ENCODE assay signal across 8 cellular contexts in genomic region chr1:72280714-72281113, GRCh38. TPM values are rescaled to one million over a fixed set of nuclear protein-coding genes. Genes with fewer than 3 reads are reported as not detected.
DNase-seq lines count a peak whose midpoint lies in the region; ATAC-seq and TF ChIP-seq lines count a peak whose summit lies in the region.
"Had no signal": no experiment of that assay in that cellular context is flagged by ENCODE, and none has a peak within 500 bp of the region (broad histone marks: within the 10 kb centered on the region; RNA-seq: fewer than 3 reads in every experiment).

No MANE protein-coding gene starts in this region.

- peak overlapping the region; percentile 83 for H3K4me2 ChIP-seq in skeletal muscle satellite cell (ENCODE audit: low read length)

- H3K9me3 Mint-ChIP-seq in activated naive CD4-positive, alpha-beta T cell treated with anti-CD3 and anti-CD28 coated beads for 36 hours = no peaks in the 10 kb centered on the region

- TF ChIP-seq POLR2A in esophagus squamous epithelium (IDR thresholded peaks at IDR 0.05) (no peak), Peyer's patch (IDR thresholded peaks at IDR 0.05) (no peak)

- H3K36me3 Mint-ChIP-seq in activated naive CD4-positive, alpha-beta T cell treated with anti-CD3 and anti-CD28 coated beads for 36 hours (ENCODE audit: low read depth) = no peaks in the 10 kb centered on the region

- no peak for ATAC-seq in HG03354 (IDR thresholded peaks at IDR 0.05; ENCODE audit: poor library complexity, severe bottlenecking, unreplicated experiment)

- 24 to 27% methylated on average over 1 of the region's 1 CpG for WGBS in esophagus squamous epithelium, 2 donors

- H3K27ac ChIP-seq in esophagus squamous epithelium (peak overlapping the region in 3 of 4 donors; percentile 30 to 91 (median 85)), Peyer's patch (peak overlapping the region in 1 of 4 donors; percentile 90)

- peak overlapping the region; percentile 84 for H3K9ac ChIP-seq in skeletal muscle satellite cell (ENCODE audit: low read depth, low read length)

- H3K4me1 ChIP-seq in esophagus squamous epithelium (peaks cover 0 to 37% (median 3%) of the 10 kb centered on the region in 3 donors), skeletal muscle satellite cell (ENCODE audit: control insufficient read depth, insufficient read depth, low read length) (peaks cover 28% of the 10 kb centered on the region), Peyer's patch (no peaks in the 10 kb centered on the region)

- H3K36me3 ChIP-seq in esophagus squamous epithelium (no peaks in the 10 kb centered on the region), skeletal muscle satellite cell (ENCODE audit: insufficient read depth, low read length) (no peaks in the 10 kb centered on the region), Peyer's patch (no peaks in the 10 kb centered on the region)

- H3K4me3 ChIP-seq in esophagus squamous epithelium (peak overlapping the region in 3 of 4 donors; percentile 58 to 72 (median 66)), skeletal muscle satellite cell (ENCODE audit: low read length) (peak overlapping the region; percentile 94), Peyer's patch (peak overlapping the region in 1 of 4 donors; percentile 63)

- H3K9me3 ChIP-seq in esophagus squamous epithelium (no peaks in the 10 kb centered on the region), skeletal muscle satellite cell (replicated peaks; ENCODE audit: low read length) (no peaks in the 10 kb centered on the region), Peyer's patch (no peaks in the 10 kb centered on the region)

- H3K27ac Mint-ChIP-seq in activated naive CD4-positive, alpha-beta T cell treated with anti-CD3 and anti-CD28 coated beads for 36 hours = no peak overlapping the region

- CTCF ChIA-PET in activated naive CD4-positive, alpha-beta T cell treated with anti-CD3 and anti-CD28 coated beads for 36 hours (lab: Charles Lee) = no interaction called here

- DNase-seq in D341Med (ENCODE audit: low spot score) (peak; percentile 22), LHCN-M2 (ENCODE audit: low read depth) (peak; percentile 22), esophagus squamous epithelium (lab: John Stamatoyannopoulos, UW) (no peak), Peyer's patch (no peak)
- DNase-seq in activated naive CD4-positive, alpha-beta T cell treated with anti-CD3 and anti-CD28 coated beads for 36 hours = no peak
- DNase-seq: erythroblast had no signal

- TF ChIP-seq CTCF in esophagus squamous epithelium (IDR thresholded peaks at IDR 0.05) (no peak), Peyer's patch (IDR thresholded peaks at IDR 0.05) (no peak)

- H3K4me1 Mint-ChIP-seq in activated naive CD4-positive, alpha-beta T cell treated with anti-CD3 and anti-CD28 coated beads for 36 hours (ENCODE audit: low read depth) = peaks cover 17% of the 10 kb centered on the region

- no peak overlapping the region for H3K4me3 Mint-ChIP-seq in activated naive CD4-positive, alpha-beta T cell treated with anti-CD3 and anti-CD28 coated beads for 36 hours

- H3K27me3 Mint-ChIP-seq in activated naive CD4-positive, alpha-beta T cell treated with anti-CD3 and anti-CD28 coated beads for 36 hours (ENCODE audit: low read depth) = peaks cover 33% of the 10 kb centered on the region

- peaks cover 0 to 46% (median 0%) of the 10 kb centered on the region in 4 donors for H3K27me3 ChIP-seq in esophagus squamous epithelium
- no peaks in the 10 kb centered on the region for H3K27me3 ChIP-seq in skeletal muscle satellite cell (ENCODE audit: control insufficient read depth, insufficient read depth, low read length)
- H3K27me3 ChIP-seq in Peyer's patch = no peaks in the 10 kb centered on the region

- intact Hi-C loops in esophagus squamous epithelium (cut with DNase I) = no loop called here
- intact Hi-C loops in activated naive CD4-positive, alpha-beta T cell treated with anti-CD3 and anti-CD28 coated beads for 36 hours (cut with micrococcal nuclease) = loop anchor here (5.0 kb wide), 1 partner anchor 1868 kb away; the partner anchor contains the start of gene CTH

RNA-seq across cellular contexts. Expression of gene NEGR1, which starts 1.6 kb away (rescaled TPM):
- total RNA-seq in LHCN-M2 (2014; rRNA removed) (6.5 and 8.8 TPM in 2 replicates), esophagus squamous epithelium (1 to 10 TPM in 2 of 4 donors, under 1 TPM in 2; 0.49 to 8.8 (median 2.7) TPM), Peyer's patch (1 to 10 TPM; 1.6 to 4.7 (median 2.3) TPM)
- polyA plus RNA-seq in LHCN-M2 (2012) = 15.5 TPM
- 5.1 and 7.2 TPM in 2 replicates for total RNA-seq in skeletal muscle satellite cell (2012; rRNA removed)
- not detected for total RNA-seq in activated naive CD4-positive, alpha-beta T cell treated with anti-CD3 and anti-CD28 coated beads for 36 hours

Comparison
In these comparisons a context has a peak if more than half of its experiments do, and no peak if none do; other contexts are left out.
1. DNase-seq: peak in D341Med (single experiment) and LHCN-M2 (single experiment); none in esophagus squamous epithelium (single experiment), Peyer's patch (0 of 3) and activated naive CD4-positive, alpha-beta T cell treated with anti-CD3 and anti-CD28 coated beads for 36 hours (single experiment).